ENCODE assay signal across 14 cellular contexts in genomic region chr16:54846761-54847160, GRCh38.
DNase-seq lines count a peak whose midpoint lies in the region; ATAC-seq lines count a peak whose summit lies in the region.
"Had no signal": no experiment of that assay in that cellular context is flagged by ENCODE, and none has a peak within 500 bp of the region (broad histone marks: within the 10 kb centered on the region; RNA-seq: fewer than 3 reads in every experiment).

No MANE protein-coding gene starts in this region.

- in situ Hi-C loops in ACHN (cut with HindIII; ENCODE audit: low pct_ligation_motif_present, low pct_unique_long_range_greater_than_20kb, low sequenced_read_pairs), result no loop called here

- no peak for ATAC-seq in HG02623 (IDR thresholded peaks at IDR 0.05; ENCODE audit: unreplicated experiment)
- ATAC-seq: stimulated activated naive B cell treated with anti-CD40 and anti-IgM and Interleukin-4, amounts not matched to agents 10 μg/mL and 1 μg/mL and 100 μg/mL, for 72 hours had no signal

- DNase-seq in ACHN, result peak; percentile 26
- peak; percentile 13 for DNase-seq in HS-5 (ENCODE audit: low read depth)
- DNase-seq in SW480 (ENCODE audit: low spot score), result peak; percentile 66
- peak; percentile 21 for DNase-seq in left kidney (ENCODE audit: low read depth, low spot score)
- DNase-seq in HUDEP-2 (lab: John Stamatoyannopoulos, UW; ENCODE audit: unreplicated experiment in 76 of 76), result no peak
- no peak for DNase-seq in NCI-H2171 treated with DMSO at 0.1 percent for 48 hours (lab: John Stamatoyannopoulos, UW)
- no peak for DNase-seq in T1000 (lab: John Stamatoyannopoulos, UW)
- DNase-seq: activated CD8-positive, alpha-beta memory T cell treated with anti-CD3 and anti-CD28 coated beads for 24 hours; amygdala; cortex of kidney; NCI-H1930; SK-N-SH; stimulated activated naive B cell treated with anti-CD40 and anti-IgM and Interleukin-4, amounts not matched to agents 10 μg/mL and 1 μg/mL and 100 μg/mL, for 72 hours had no signal

Comparison
In these comparisons a context has a peak if more than half of its experiments do, and no peak if none do; other contexts are left out.
1. DNase-seq: peak in ACHN (single experiment), HS-5 (single experiment), SW480 (single experiment) and left kidney (single experiment); none in HUDEP-2 (0 of 76), NCI-H2171 treated with DMSO at 0.1 percent for 48 hours (single experiment) and T1000 (single experiment).